16 cellular contexts compared by ENCODE assay signal in genomic region chr3:45942051-45942825, GRCh38. TPM values are rescaled to one million over a fixed set of nuclear protein-coding genes. Genes with fewer than 3 reads are reported as not detected.
DNase-seq lines count a peak whose midpoint lies in the region; ATAC-seq and TF ChIP-seq lines count a peak whose summit lies in the region.
"Had no signal": no experiment of that assay in that cellular context is flagged by ENCODE, and none has a peak within 500 bp of the region (broad histone marks: within the 10 kb centered on the region; RNA-seq: fewer than 3 reads in every experiment).

No MANE protein-coding gene starts in this region.

- no peaks in the 10 kb centered on the region for H3K9me3 ChIP-seq in gastrocnemius medialis
- H3K9me3 ChIP-seq: colonic mucosa, pancreas had no signal

- TF ChIP-seq CTCF in gastrocnemius medialis (IDR thresholded peaks at IDR 0.05 in 4 of 5, conservative IDR thresholded peaks at IDR 0.05 in 1 of 5), result no peak

- H3K4me3 Mint-ChIP-seq in activated T-cell treated with anti-CD3 and anti-CD28 coated beads, Interleukin-2, amount 50 U/mL, for 72 hours, result peak overlapping the region; percentile 63 to 87
- no peak overlapping the region for H3K4me3 Mint-ChIP-seq in activated T-cell treated with anti-CD3 and anti-CD28 coated beads, Interleukin-2, amount 50 U/mL, for 4 hours

- H3K9me3 Mint-ChIP-seq in activated T-cell treated with anti-CD3 and anti-CD28 coated beads, Interleukin-2, amount 50 U/mL, for 72 hours, result peaks cover 0 to 4% of the 10 kb centered on the region in 2 donors
- H3K9me3 Mint-ChIP-seq in activated T-cell treated with anti-CD3 and anti-CD28 coated beads, Interleukin-2, amount 50 U/mL, for 4 hours, result no peaks in the 10 kb centered on the region

- ATAC-seq in activated T-cell treated with anti-CD3 and anti-CD28 coated beads, Interleukin-2, amount 50 U/mL, for 72 hours (replicated peaks in 1 of 2), result no peak
- no peak for ATAC-seq in activated T-cell treated with anti-CD3 and anti-CD28 coated beads, Interleukin-2, amount 50 U/mL, for 4 hours
- ATAC-seq in gastrocnemius medialis, result no peak

- peaks cover 27% of the 10 kb centered on the region in 2 donors for H3K36me3 Mint-ChIP-seq in activated T-cell treated with anti-CD3 and anti-CD28 coated beads, Interleukin-2, amount 50 U/mL, for 72 hours (ENCODE audit: insufficient read depth in 2 of 2)
- peaks cover 22% of the 10 kb centered on the region for H3K36me3 Mint-ChIP-seq in activated T-cell treated with anti-CD3 and anti-CD28 coated beads, Interleukin-2, amount 50 U/mL, for 4 hours (ENCODE audit: insufficient read depth)

- H3K36me3 ChIP-seq in gastrocnemius medialis, result peaks cover 0 to 18% of the 10 kb centered on the region in 2 donors
- H3K36me3 ChIP-seq: colonic mucosa had no signal

- H3K27ac ChIP-seq in gastrocnemius medialis, result peak overlapping the region in 3 of 4 donors; percentile 44 to 80 (median 49)
- H3K27ac ChIP-seq: colonic mucosa, HL-60, pancreas had no signal

- H3K27me3 Mint-ChIP-seq in activated T-cell treated with anti-CD3 and anti-CD28 coated beads, Interleukin-2, amount 50 U/mL, for 72 hours (ENCODE audit: low read depth), result peaks cover 36% of the 10 kb centered on the region
- H3K27me3 Mint-ChIP-seq in activated T-cell treated with anti-CD3 and anti-CD28 coated beads, Interleukin-2, amount 50 U/mL, for 4 hours (ENCODE audit: low read depth), result no peaks in the 10 kb centered on the region

- TF ChIP-seq POLR2A in gastrocnemius medialis (IDR thresholded peaks at IDR 0.05), result no peak

- H3K4me1 Mint-ChIP-seq in activated T-cell treated with anti-CD3 and anti-CD28 coated beads, Interleukin-2, amount 50 U/mL, for 72 hours (ENCODE audit: low read depth), result peaks cover 79% of the 10 kb centered on the region
- H3K4me1 Mint-ChIP-seq in activated T-cell treated with anti-CD3 and anti-CD28 coated beads, Interleukin-2, amount 50 U/mL, for 4 hours (ENCODE audit: low read depth), result peaks cover 67% of the 10 kb centered on the region

- H3K4me1 ChIP-seq in gastrocnemius medialis, result peaks cover 20 to 40% of the 10 kb centered on the region in 2 donors
- H3K4me1 ChIP-seq: colonic mucosa, pancreas had no signal

- no peaks in the 10 kb centered on the region for H3K27me3 ChIP-seq in gastrocnemius medialis
- H3K27me3 ChIP-seq: colonic mucosa, pancreas had no signal

- intact Hi-C loops in gastrocnemius medialis (cut with DNase I; ENCODE audit: low total_unique reads), result no loop called here

- DNase-seq in activated T-cell treated with anti-CD3 and anti-CD28 coated beads, Interleukin-2, amount 50 U/mL, for 72 hours, result no peak
- no peak for DNase-seq in activated T-cell treated with anti-CD3 and anti-CD28 coated beads, Interleukin-2, amount 50 U/mL, for 4 hours
- DNase-seq in MV-4-11 (lab: John Stamatoyannopoulos, UW) (peak; percentile 21), amniotic epithelial cell (ENCODE audit: low read depth) (peak; percentile 80), gastrocnemius medialis (no peak), medulla oblongata (ENCODE audit: extremely low spot score) (no peak), NCI-H128 (lab: John Stamatoyannopoulos, UW; ENCODE audit: unreplicated experiment) (no peak)
- no peak for DNase-seq in stimulated activated CD4-positive, alpha-beta T cell treated with anti-CD3 and anti-CD28 coated beads, Interleukin-2, amount 100 ng/mL, for 48 hours
- DNase-seq: colonic mucosa, GOT3, mesendoderm, NCI-H2171 treated with DMSO at 0.1 percent for 48 hours, pancreas had no signal

- H3K27ac Mint-ChIP-seq in activated T-cell treated with anti-CD3 and anti-CD28 coated beads, Interleukin-2, amount 50 U/mL, for 72 hours, result peak overlapping the region; percentile 98

- in situ Hi-C loops in gastrocnemius medialis (cut with MboI; ENCODE audit: low sequenced_read_pairs in 4 of 4), result loop anchor here (5.0 to 25.0 kb wide), 2 partner anchors 135 to 420 kb away; partner anchors contain the start of genes CCR2 (in 1 of the 4) and CCR5 (in 1 of the 4)

- H3K4me3 ChIP-seq in gastrocnemius medialis, result no peak overlapping the region
- H3K4me3 ChIP-seq: colonic mucosa, pancreas had no signal

RNA-seq across cellular contexts. Expression of gene CXCR6, which starts 1.0 kb away (rescaled TPM):
- total RNA-seq in activated T-cell treated with anti-CD3 and anti-CD28 coated beads, Interleukin-2, amount 50 U/mL, for 72 hours, result 10 to 100 TPM in 1 of 2 donors, 1 to 10 TPM in 1; 2.0 to 13.1 TPM
- 1 to 10 TPM; 1.4 to 2.6 (median 1.6) TPM for total RNA-seq in activated T-cell treated with anti-CD3 and anti-CD28 coated beads, Interleukin-2, amount 50 U/mL, for 4 hours
- under 1 TPM in 2 of 4 donors, not detected in 2; 0.29 to 0.51 TPM for total RNA-seq in gastrocnemius medialis
- total RNA-seq: fibroblast of lung, MCF 10A had no signal

RNA-seq across cellular contexts. Expression of gene FYCO1, which starts 53.4 kb away (rescaled TPM):
- total RNA-seq in activated T-cell treated with anti-CD3 and anti-CD28 coated beads, Interleukin-2, amount 50 U/mL, for 72 hours, result 10 to 100 TPM; 17.6 to 25.1 TPM
- total RNA-seq in activated T-cell treated with anti-CD3 and anti-CD28 coated beads, Interleukin-2, amount 50 U/mL, for 4 hours, result 1 to 10 TPM; 9.3 to 9.9 (median 9.8) TPM
- 10 to 100 TPM; 47.4 to 99.8 (median 84.2) TPM for total RNA-seq in gastrocnemius medialis

RNA-seq across cellular contexts. Expression of gene CCR9, which starts 55.9 kb away (rescaled TPM):
- total RNA-seq in activated T-cell treated with anti-CD3 and anti-CD28 coated beads, Interleukin-2, amount 50 U/mL, for 72 hours, result under 1 TPM in 1 of 2 donors, not detected in 1; 0.14 TPM
- total RNA-seq in activated T-cell treated with anti-CD3 and anti-CD28 coated beads, Interleukin-2, amount 50 U/mL, for 4 hours, result not detected
- under 1 TPM in 2 of 4 donors, not detected in 2; 0.09 to 0.13 TPM for total RNA-seq in gastrocnemius medialis
- total RNA-seq: fibroblast of lung, MCF 10A had no signal

Comparison
In these comparisons a context has a peak if more than half of its experiments do, and no peak if none do; other contexts are left out.
1. DNase-seq: peak in MV-4-11 (single experiment) and amniotic epithelial cell (single experiment); none in activated T-cell treated with anti-CD3 and anti-CD28 coated beads, Interleukin-2, amount 50 U/mL, for 72 hours (0 of 2), activated T-cell treated with anti-CD3 and anti-CD28 coated beads, Interleukin-2, amount 50 U/mL, for 4 hours (single experiment), gastrocnemius medialis (0 of 2), medulla oblongata (single experiment), NCI-H128 (single experiment) and stimulated activated CD4-positive, alpha-beta T cell treated with anti-CD3 and anti-CD28 coated beads, Interleukin-2, amount 100 ng/mL, for 48 hours (0 of 2).